ENCODE assay signal across 8 cellular contexts in genomic region chr9:122900791-122901190, GRCh38. TPM values are rescaled to one million over a fixed set of nuclear protein-coding genes. Genes with fewer than 3 reads are reported as not detected.
DNase-seq lines count a peak whose midpoint lies in the region; ATAC-seq and TF ChIP-seq lines count a peak whose summit lies in the region.

No MANE protein-coding gene starts in this region.

- no peak overlapping the region for H3K9ac ChIP-seq in endocrine pancreas (ENCODE audit: control insufficient read depth, insufficient read depth, low read length)

- CTCF ChIA-PET in activated CD4-positive, alpha-beta T cell treated with anti-CD3 and anti-CD28 coated beads, Interleukin-2, amount 10 ng/mL, durations not matched to agents 7 days and 5 days (lab: Charles Lee), result interaction anchor here (0.6 to 1.0 kb wide), 2 partner anchors 24 to 40 kb away, joined by 3 to 5 read pairs; no protein-coding TSS in a partner anchor
- CTCF ChIA-PET in Panc1 (lab: Charles Lee), result no interaction called here

- intact Hi-C loops in Panc1 (cut with micrococcal nuclease; ENCODE audit: unreplicated experiment) (no loop called here), psoas muscle (cut with DNase I) (loop anchor here in 1 of 2 donors (5.0 kb wide), 1 partner anchor 42 kb away; the partner anchor contains the start of gene RABGAP1), prostate gland (cut with DNase I) (loop anchor here (10.0 kb wide), 1 partner anchor 94 kb away; no protein-coding TSS in a partner anchor)

- H3K36me3 ChIP-seq in Panc1 (ENCODE audit: control insufficient read depth, insufficient read depth, low read length), result peaks cover 9% of the 10 kb centered on the region
- no peaks in the 10 kb centered on the region for H3K36me3 ChIP-seq in endocrine pancreas (ENCODE audit: control insufficient read depth, insufficient read depth, low read length)
- peaks cover 4 to 17% of the 10 kb centered on the region in 2 donors for H3K36me3 ChIP-seq in psoas muscle (ENCODE audit: insufficient read depth in 1 of 2, low read depth in 1 of 2)
- H3K36me3 ChIP-seq in prostate gland, result no peaks in the 10 kb centered on the region

- H3K9me3 ChIP-seq in Panc1 (ENCODE audit: control insufficient read depth, insufficient read depth, low read depth, low read length) (no peaks in the 10 kb centered on the region), endocrine pancreas (ENCODE audit: control insufficient read depth, low read length) (no peaks in the 10 kb centered on the region), psoas muscle (no peaks in the 10 kb centered on the region), prostate gland (no peaks in the 10 kb centered on the region)

- BruUV-seq in Panc1 (replicated peaks; lab: Mats Ljungman, UMichigan), result TSS peak; percentile 22

- H3K4me3 Mint-ChIP-seq in activated CD4-positive, alpha-beta T cell treated with anti-CD3 and anti-CD28 coated beads, Interleukin-2, amount 10 ng/mL, durations not matched to agents 7 days and 5 days, result peak overlapping the region; percentile 60

- no peak overlapping the region for H3K4me3 ChIP-seq in Panc1 (ENCODE audit: low read depth in 2 of 2, low read length in 2 of 2)
- H3K4me3 ChIP-seq in endocrine pancreas (ENCODE audit: control insufficient read depth, insufficient read depth, low read length), result peak overlapping the region; percentile 67
- H3K4me3 ChIP-seq in psoas muscle, result peak overlapping the region; percentile 8
- H3K4me3 ChIP-seq in prostate gland, result no peak overlapping the region

- 60 to 69% (median 66%) methylated on average over 2 of the region's 2 CpGs for WGBS in psoas muscle, 3 donors
- 74% methylated on average over 2 of the region's 2 CpGs for WGBS in prostate gland

- peaks cover 34% of the 10 kb centered on the region for H3K36me3 Mint-ChIP-seq in activated CD4-positive, alpha-beta T cell treated with anti-CD3 and anti-CD28 coated beads, Interleukin-2, amount 10 ng/mL, durations not matched to agents 7 days and 5 days (ENCODE audit: low read depth)

- H3K27ac ChIP-seq in Panc1 (ENCODE audit: low read length) (no peak overlapping the region), psoas muscle (no peak overlapping the region), prostate gland (no peak overlapping the region)

- ATAC-seq in Panc1, result no peak
- no peak for ATAC-seq in psoas muscle

- no peak for TF ChIP-seq POLR2A in prostate gland (IDR thresholded peaks at IDR 0.05)

- no peaks in the 10 kb centered on the region for H3K9me3 Mint-ChIP-seq in activated CD4-positive, alpha-beta T cell treated with anti-CD3 and anti-CD28 coated beads, Interleukin-2, amount 10 ng/mL, durations not matched to agents 7 days and 5 days

- H3K27me3 ChIP-seq in Panc1 (ENCODE audit: control insufficient read depth, insufficient read depth, low read length), result no peaks in the 10 kb centered on the region
- no peaks in the 10 kb centered on the region for H3K27me3 ChIP-seq in endocrine pancreas (ENCODE audit: control insufficient read depth, insufficient read depth, low read length)
- no peaks in the 10 kb centered on the region for H3K27me3 ChIP-seq in psoas muscle (ENCODE audit: insufficient read depth in 3 of 3, low read length in 2 of 3)
- H3K27me3 ChIP-seq in prostate gland (replicated peaks; ENCODE audit: insufficient read depth), result no peaks in the 10 kb centered on the region

- H3K4me1 ChIP-seq in Panc1 (ENCODE audit: control insufficient read depth, insufficient read depth, low read length) (no peaks in the 10 kb centered on the region; the same call in 1 of the 2 replicates), endocrine pancreas (ENCODE audit: control insufficient read depth, insufficient read depth, low read length) (peaks cover 21% of the 10 kb centered on the region), psoas muscle (peaks cover 31% of the 10 kb centered on the region), prostate gland (replicated peaks) (no peaks in the 10 kb centered on the region)

- in situ Hi-C loops in Panc1 (cut with HindIII; ENCODE audit: low pct_unique_long_range_greater_than_20kb, low sequenced_read_pairs), result no loop called here

- DNase-seq in activated CD4-positive, alpha-beta T cell treated with anti-CD3 and anti-CD28 coated beads, Interleukin-2, amount 10 ng/mL, durations not matched to agents 7 days and 5 days, result no peak
- no peak for DNase-seq in activated CD4-positive, alpha-beta T cell treated with anti-CD3 and anti-CD28 coated beads, Interleukin-2, amount 50 U/mL, for 4 hours
- DNase-seq in Panc1 (ENCODE audit: low read depth, low spot score), result no peak
- no peak for DNase-seq in psoas muscle
- DNase-seq in HuH-7 (ENCODE audit: low spot score), result no peak
- no peak for DNase-seq in prostate gland (ENCODE audit: low spot score)
- DNase-seq in NCI-H345 (lab: John Stamatoyannopoulos, UW), result no peak

- TF ChIP-seq CTCF in Panc1 (IDR thresholded peaks at IDR 0.05) (no peak), psoas muscle (IDR thresholded peaks at IDR 0.05) (no peak), prostate gland (IDR thresholded peaks at IDR 0.05) (no peak)

- H3K27me3 Mint-ChIP-seq in activated CD4-positive, alpha-beta T cell treated with anti-CD3 and anti-CD28 coated beads, Interleukin-2, amount 10 ng/mL, durations not matched to agents 7 days and 5 days, result no peaks in the 10 kb centered on the region

- peak overlapping the region; percentile 75 for H3K27ac Mint-ChIP-seq in activated CD4-positive, alpha-beta T cell treated with anti-CD3 and anti-CD28 coated beads, Interleukin-2, amount 10 ng/mL, durations not matched to agents 7 days and 5 days

- POLR2A ChIA-PET in activated CD4-positive, alpha-beta T cell treated with anti-CD3 and anti-CD28 coated beads, Interleukin-2, amount 10 ng/mL, durations not matched to agents 7 days and 5 days (lab: Charles Lee), result interaction anchor here (0.6 kb wide), 1 partner anchor 90 kb away, joined by 4 read pairs; no protein-coding TSS in a partner anchor
- POLR2A ChIA-PET in Panc1 (lab: Charles Lee), result no interaction called here

- H3K4me1 Mint-ChIP-seq in activated CD4-positive, alpha-beta T cell treated with anti-CD3 and anti-CD28 coated beads, Interleukin-2, amount 10 ng/mL, durations not matched to agents 7 days and 5 days, result peaks cover 45% of the 10 kb centered on the region

RNA-seq across cellular contexts. Expression of gene RC3H2, which starts 4.4 kb away (rescaled TPM):
- 10 to 100 TPM; 44.1 to 46.8 TPM for total RNA-seq in activated CD4-positive, alpha-beta T cell treated with anti-CD3 and anti-CD28 coated beads, Interleukin-2, amount 10 ng/mL, durations not matched to agents 7 days and 5 days
- total RNA-seq in Panc1 (2021; ENCODE audit: unreplicated experiment) (57.6 TPM), psoas muscle (10 to 100 TPM; 24.8 to 33.7 (median 31.6) TPM), prostate gland (10 to 100 TPM; 25.8 to 47.9 TPM)
- 16.1 TPM for polyA plus RNA-seq in Panc1 (2012; ENCODE audit: insufficient read length)
- 10 to 100 TPM in 2 of 3 donors, 1 to 10 TPM in 1; 5.6 to 23.4 (median 11.3) TPM for polyA plus RNA-seq in psoas muscle

RNA-seq across cellular contexts. Expression of gene ZBTB6, which starts 12.3 kb away (rescaled TPM):
- 10 to 100 TPM; 11.8 to 12.2 TPM for total RNA-seq in activated CD4-positive, alpha-beta T cell treated with anti-CD3 and anti-CD28 coated beads, Interleukin-2, amount 10 ng/mL, durations not matched to agents 7 days and 5 days
- total RNA-seq in Panc1 (2021; ENCODE audit: unreplicated experiment), result 5.9 TPM
- 1.9 TPM for polyA plus RNA-seq in Panc1 (2012; ENCODE audit: insufficient read length)
- 1 to 10 TPM; 6.1 to 8.7 (median 6.4) TPM for total RNA-seq in psoas muscle
- 10 to 100 TPM in 1 of 3 donors, 1 to 10 TPM in 2; 3.9 to 12.6 (median 3.9) TPM for polyA plus RNA-seq in psoas muscle
- 10 to 100 TPM in 1 of 2 donors, 1 to 10 TPM in 1; 6.5 to 10.3 TPM for total RNA-seq in prostate gland

RNA-seq across cellular contexts. Expression of gene ZBTB26, which starts 30.5 kb away (rescaled TPM):
- 1 to 10 TPM; 7.3 to 9.6 TPM for total RNA-seq in activated CD4-positive, alpha-beta T cell treated with anti-CD3 and anti-CD28 coated beads, Interleukin-2, amount 10 ng/mL, durations not matched to agents 7 days and 5 days
- 4.5 TPM for total RNA-seq in Panc1 (2021; ENCODE audit: unreplicated experiment)
- polyA plus RNA-seq in Panc1 (2012; ENCODE audit: insufficient read length), result 1.2 TPM
- 1 to 10 TPM; 2.0 to 4.8 (median 2.8) TPM for total RNA-seq in psoas muscle
- 1 to 10 TPM; 2.2 to 4.3 (median 3.9) TPM for polyA plus RNA-seq in psoas muscle
- total RNA-seq in prostate gland, result 10 to 100 TPM in 1 of 2 donors, 1 to 10 TPM in 1; 5.6 to 10.5 TPM

RNA-seq across cellular contexts. Expression of gene RABGAP1, which starts 40.0 kb away (rescaled TPM):
- total RNA-seq in activated CD4-positive, alpha-beta T cell treated with anti-CD3 and anti-CD28 coated beads, Interleukin-2, amount 10 ng/mL, durations not matched to agents 7 days and 5 days, result 10 to 100 TPM; 28.4 to 32.9 TPM
- total RNA-seq in Panc1 (2021; ENCODE audit: unreplicated experiment) (41.4 TPM), psoas muscle (10 to 100 TPM; 32.8 to 57.9 (median 39.2) TPM), prostate gland (100 to 1,000 TPM in 1 of 2 donors, 10 to 100 TPM in 1; 59.8 to 104 TPM)
- 18.0 TPM for polyA plus RNA-seq in Panc1 (2012; ENCODE audit: insufficient read length)
- 10 to 100 TPM; 15.5 to 33.8 (median 16.1) TPM for polyA plus RNA-seq in psoas muscle

Comparison
In these comparisons a context has a peak if more than half of its experiments do, and no peak if none do; other contexts are left out.
1. H3K4me3 ChIP-seq: peak in endocrine pancreas (single experiment) and psoas muscle (single experiment); none in Panc1 (0 of 2) and prostate gland (0 of 2).